In the genomic region with DNA sequence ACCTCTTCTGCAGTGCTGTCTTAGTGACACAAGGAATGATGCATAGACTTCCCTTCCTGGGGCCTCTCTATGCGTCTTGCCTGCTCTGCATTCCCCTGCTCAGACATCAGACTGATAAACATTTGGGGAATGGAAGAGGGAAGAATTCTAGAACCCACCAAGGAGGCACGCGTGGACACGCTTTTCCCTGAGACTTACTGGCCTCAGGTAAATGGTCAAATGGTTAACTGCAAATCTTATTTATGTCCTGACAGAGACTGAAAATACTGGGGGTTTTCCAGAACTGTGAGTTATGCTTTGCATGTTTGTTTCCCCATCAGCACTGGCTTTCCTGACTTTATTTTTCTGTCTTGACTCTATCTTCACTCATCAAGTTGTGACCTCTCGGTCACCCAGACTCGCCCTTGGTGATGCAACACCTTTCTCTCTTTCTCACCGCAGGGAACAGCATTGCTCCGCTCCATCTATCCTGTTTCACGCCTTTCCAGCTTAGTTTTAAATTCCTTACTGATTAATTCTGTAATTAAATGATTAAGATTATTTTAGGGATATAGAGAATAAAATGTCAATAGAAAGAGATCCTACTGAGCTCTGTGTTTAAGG, we compare ENCODE assay signal across 23 cellular contexts.
A peak's percentile ranks its signal among the peaks of the same experiment; 100 is the strongest.
DNase-seq lines count a peak whose midpoint lies in the region; ATAC-seq and TF ChIP-seq lines count a peak whose summit lies in the region.
"Had no signal": no experiment of that assay in that cellular context is flagged by ENCODE, and none has a peak within 500 bp of the region (broad histone marks: within the 10 kb centered on the region; RNA-seq: fewer than 3 reads in every experiment).

No MANE protein-coding gene starts in this region.

- peaks cover 31% of the 10 kb centered on the region for H3K4me1 Mint-ChIP-seq in endothelial cell (ENCODE audit: unreplicated experiment)
- H3K4me1 Mint-ChIP-seq: activated CD4-positive, alpha-beta memory T cell treated with anti-CD3 and anti-CD28 coated beads, Interleukin-2, amount 10 ng/mL, durations not matched to agents 7 days and 5 days; activated naive CD8-positive, alpha-beta T cell treated with anti-CD3 and anti-CD28 coated beads for 36 hours; CD4-positive, alpha-beta memory T cell; stimulated activated naive CD8-positive, alpha-beta T cell treated with anti-CD3 and anti-CD28 coated beads, Interleukin-15, amount 100 ng/mL, for 72 hours had no signal

- no peak for TF ChIP-seq POLR2A in lower leg skin (IDR thresholded peaks at IDR 0.05)

- H3K4me3 Mint-ChIP-seq in endothelial cell (ENCODE audit: unreplicated experiment) = no peak overlapping the region
- H3K4me3 Mint-ChIP-seq: activated CD4-positive, alpha-beta memory T cell treated with anti-CD3 and anti-CD28 coated beads, Interleukin-2, amount 10 ng/mL, durations not matched to agents 7 days and 5 days; activated naive CD8-positive, alpha-beta T cell treated with anti-CD3 and anti-CD28 coated beads for 36 hours; CD4-positive, alpha-beta memory T cell; nephron; stimulated activated naive CD8-positive, alpha-beta T cell treated with anti-CD3 and anti-CD28 coated beads, Interleukin-15, amount 100 ng/mL, for 72 hours had no signal

- no peaks in the 10 kb centered on the region for H3K27me3 ChIP-seq in MM.1S (replicated peaks; ENCODE audit: insufficient read depth, low read length)
- H3K27me3 ChIP-seq: ascending aorta, ovary, vagina had no signal

- DNase-seq in Caki2 (ENCODE audit: low read depth) = peak; percentile 82
- peak; percentile 21 for DNase-seq in MM.1S
- DNase-seq in NCI-H526 (lab: John Stamatoyannopoulos, UW) = no peak
- no peak for DNase-seq in endothelial cell (ENCODE audit: low spot score)
- no peak for DNase-seq in lower leg skin (ENCODE audit: low spot score in 2 of 2)
- DNase-seq: activated CD4-positive, alpha-beta memory T cell treated with anti-CD3 and anti-CD28 coated beads, Interleukin-2, amount 10 ng/mL, durations not matched to agents 7 days and 5 days; activated CD4-positive, CD25-positive, alpha-beta regulatory T cell treated with anti-CD3 and anti-CD28 coated beads, Interleukin-2, amount 50 U/mL, for 72 hours; activated effector memory CD4-positive, alpha-beta T cell treated with Interleukin-2 at 50 U/mL for 16 hours; activated naive CD8-positive, alpha-beta T cell treated with anti-CD3 and anti-CD28 coated beads for 36 hours; activated T-cell treated with anti-CD3 and anti-CD28 coated beads for 4 hours; CD4-positive, alpha-beta memory T cell; dorsolateral prefrontal cortex; Karpas-422; left ventricle myocardium inferior; ovary; stimulated activated naive CD8-positive, alpha-beta T cell treated with anti-CD3 and anti-CD28 coated beads, Interleukin-15, amount 100 ng/mL, for 72 hours; T-helper 2 cell had no signal

- ATAC-seq in GM18907 (IDR thresholded peaks at IDR 0.05; ENCODE audit: unreplicated experiment) (peak; percentile 56), esophagus mucosa (peak; percentile 74), SK-N-SH treated with all-trans-retinoic acid at 6 μM for 48 hours (no peak)
- ATAC-seq: stimulated activated naive CD8-positive, alpha-beta T cell treated with anti-CD3 and anti-CD28 coated beads, Interleukin-15, amount 100 ng/mL, for 72 hours had no signal

- H3F3A ChIP-seq in MM.1S (ENCODE audit: insufficient read depth, low read length) = no peaks in the 10 kb centered on the region

- H3K9me2 ChIP-seq in MM.1S (replicated peaks; ENCODE audit: insufficient read depth, low read length) = no peaks in the 10 kb centered on the region

- H3K4me1 ChIP-seq in MM.1S (ENCODE audit: low read length) = no peaks in the 10 kb centered on the region
- H3K4me1 ChIP-seq: ascending aorta, left ventricle myocardium inferior, vagina had no signal

- H2AFZ ChIP-seq in MM.1S (ENCODE audit: low read length) = no peak overlapping the region

- H3K9me3 ChIP-seq in MM.1S (replicated peaks; ENCODE audit: insufficient read depth, low read length) = no peaks in the 10 kb centered on the region
- H3K9me3 ChIP-seq: ascending aorta, left ventricle myocardium inferior, ovary, vagina had no signal

- H3K4me3 ChIP-seq in MM.1S (ENCODE audit: low read length) (no peak overlapping the region), lower leg skin (ENCODE audit: low read depth, poor library complexity, severe bottlenecking) (no peak overlapping the region)
- H3K4me3 ChIP-seq: ascending aorta, dorsolateral prefrontal cortex, left ventricle myocardium inferior, ovary, vagina had no signal

- no peak overlapping the region for H3K27ac ChIP-seq in MM.1S (ENCODE audit: low read length)
- H3K27ac ChIP-seq: ascending aorta, dorsolateral prefrontal cortex, left ventricle myocardium inferior, ovary, vagina had no signal

- 82 to 83% methylated on average over 9 of the region's 9 CpGs for WGBS in lower leg skin, 2 donors

- H4K20me1 ChIP-seq in MM.1S (ENCODE audit: insufficient read depth, low read length) = no peaks in the 10 kb centered on the region

- peaks cover 2% of the 10 kb centered on the region for H3K27me3 Mint-ChIP-seq in endothelial cell (ENCODE audit: unreplicated experiment)
- H3K27me3 Mint-ChIP-seq: activated CD4-positive, alpha-beta memory T cell treated with anti-CD3 and anti-CD28 coated beads, Interleukin-2, amount 10 ng/mL, durations not matched to agents 7 days and 5 days; activated naive CD8-positive, alpha-beta T cell treated with anti-CD3 and anti-CD28 coated beads for 36 hours; CD4-positive, alpha-beta memory T cell; stimulated activated naive CD8-positive, alpha-beta T cell treated with anti-CD3 and anti-CD28 coated beads, Interleukin-15, amount 100 ng/mL, for 72 hours had no signal

- no peaks in the 10 kb centered on the region for H3K36me3 Mint-ChIP-seq in endothelial cell (ENCODE audit: low read depth, unreplicated experiment)
- H3K36me3 Mint-ChIP-seq: activated naive CD8-positive, alpha-beta T cell treated with anti-CD3 and anti-CD28 coated beads for 36 hours; CD4-positive, alpha-beta memory T cell had no signal

- no peak overlapping the region for H3K27ac Mint-ChIP-seq in endothelial cell (ENCODE audit: unreplicated experiment)
- H3K27ac Mint-ChIP-seq: activated CD4-positive, alpha-beta memory T cell treated with anti-CD3 and anti-CD28 coated beads, Interleukin-2, amount 10 ng/mL, durations not matched to agents 7 days and 5 days; activated naive CD8-positive, alpha-beta T cell treated with anti-CD3 and anti-CD28 coated beads for 36 hours; CD4-positive, alpha-beta memory T cell; stimulated activated naive CD8-positive, alpha-beta T cell treated with anti-CD3 and anti-CD28 coated beads, Interleukin-15, amount 100 ng/mL, for 72 hours had no signal

- intact Hi-C loops in lower leg skin (cut with DNase I; ENCODE audit: low total_unique reads) = no loop called here

- H3K79me2 ChIP-seq in MM.1S (ENCODE audit: low read length) = no peaks in the 10 kb centered on the region

- no peaks in the 10 kb centered on the region for H3K36me3 ChIP-seq in MM.1S (replicated peaks; ENCODE audit: insufficient read depth, low read length)
- H3K36me3 ChIP-seq: ascending aorta, left ventricle myocardium inferior, ovary, vagina had no signal

- in situ Hi-C loops in Caki2 (cut with HindIII; ENCODE audit: low pct_unique_long_range_greater_than_20kb, low sequenced_read_pairs) = no loop called here

- TF ChIP-seq CTCF in MM.1S (IDR thresholded peaks at IDR 0.05; ENCODE audit: low read length) (no peak), endothelial cell (IDR thresholded peaks at IDR 0.05; ENCODE audit: unreplicated experiment) (no peak), lower leg skin (IDR thresholded peaks at IDR 0.05) (no peak)

- H3K4me2 ChIP-seq in MM.1S (ENCODE audit: low read depth, low read length) = no peak overlapping the region

- H3K9ac ChIP-seq in MM.1S (ENCODE audit: low read length) = no peak overlapping the region

- no peaks in the 10 kb centered on the region for H3K9me3 Mint-ChIP-seq in endothelial cell (ENCODE audit: unreplicated experiment)
- H3K9me3 Mint-ChIP-seq: activated CD4-positive, alpha-beta memory T cell treated with anti-CD3 and anti-CD28 coated beads, Interleukin-2, amount 10 ng/mL, durations not matched to agents 7 days and 5 days; activated naive CD8-positive, alpha-beta T cell treated with anti-CD3 and anti-CD28 coated beads for 36 hours; nephron had no signal

TF ChIP-seq in SK-N-SH treated with all-trans-retinoic acid at 6 μM for 48 hours, 23 proteins besides CTCF, POLR2A, EP300 and RAD21:
- TF ChIP-seq, protein P1, sequence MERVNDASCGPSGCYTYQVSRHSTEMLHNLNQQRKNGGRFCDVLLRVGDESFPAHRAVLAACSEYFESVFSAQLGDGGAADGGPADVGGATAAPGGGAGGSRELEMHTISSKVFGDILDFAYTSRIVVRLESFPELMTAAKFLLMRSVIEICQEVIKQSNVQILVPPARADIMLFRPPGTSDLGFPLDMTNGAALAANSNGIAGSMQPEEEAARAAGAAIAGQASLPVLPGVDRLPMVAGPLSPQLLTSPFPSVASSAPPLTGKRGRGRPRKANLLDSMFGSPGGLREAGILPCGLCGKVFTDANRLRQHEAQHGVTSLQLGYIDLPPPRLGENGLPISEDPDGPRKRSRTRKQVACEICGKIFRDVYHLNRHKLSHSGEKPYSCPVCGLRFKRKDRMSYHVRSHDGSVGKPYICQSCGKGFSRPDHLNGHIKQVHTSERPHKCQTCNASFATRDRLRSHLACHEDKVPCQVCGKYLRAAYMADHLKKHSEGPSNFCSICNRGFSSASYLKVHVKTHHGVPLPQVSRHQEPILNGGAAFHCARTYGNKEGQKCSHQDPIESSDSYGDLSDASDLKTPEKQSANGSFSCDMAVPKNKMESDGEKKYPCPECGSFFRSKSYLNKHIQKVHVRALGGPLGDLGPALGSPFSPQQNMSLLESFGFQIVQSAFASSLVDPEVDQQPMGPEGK (CRISPR knock-in tag; IDR thresholded peaks at IDR 0.05; ENCODE audit: borderline replicate concordance) = no peak
- TF ChIP-seq TCF4 (CRISPR knock-in tag; IDR thresholded peaks at IDR 0.05; ENCODE audit: borderline replicate concordance) (no peak), PPARA (CRISPR knock-in tag; IDR thresholded peaks at IDR 0.05; ENCODE audit: borderline replicate concordance) (no peak), ISL1 (CRISPR knock-in tag; IDR thresholded peaks at IDR 0.05) (no peak)

Comparison
In these comparisons a context has a peak if more than half of its experiments do, and no peak if none do; other contexts are left out.
1. DNase-seq: peak in Caki2 (single experiment) and MM.1S (single experiment); none in NCI-H526 (0 of 2), endothelial cell (single experiment) and lower leg skin (0 of 2).